22 cellular contexts compared by ENCODE assay signal in genomic region chr10:130025811-130026510, GRCh38.
DNase-seq lines count a peak whose midpoint lies in the region; ATAC-seq lines count a peak whose summit lies in the region.
"Had no signal": no experiment of that assay in that cellular context is flagged by ENCODE, and none has a peak within 500 bp of the region (broad histone marks: within the 10 kb centered on the region; RNA-seq: fewer than 3 reads in every experiment).

No MANE protein-coding gene starts in this region.

- H2BK120ac ChIP-seq in neuronal stem cell (ENCODE audit: low read depth, low read length) = no peak overlapping the region

- no peak overlapping the region for H2BK15ac ChIP-seq in neuronal stem cell (ENCODE audit: low read length)

- H3K9me3 ChIP-seq in neuronal stem cell (replicated peaks in 1 of 2; ENCODE audit: control insufficient read depth in 2 of 2, insufficient read depth in 1 of 2, low read depth in 1 of 2, low read length in 2 of 2) = no peaks in the 10 kb centered on the region
- H3K9me3 ChIP-seq: BLaER1, SJSA1 had no signal

- no peak overlapping the region for H2BK12ac ChIP-seq in neuronal stem cell (ENCODE audit: low read length)

- ATAC-seq in GM18502 (IDR thresholded peaks at IDR 0.05; ENCODE audit: poor library complexity, unreplicated experiment) (no peak), GM21737 (IDR thresholded peaks at IDR 0.05; ENCODE audit: unreplicated experiment) (no peak)
- ATAC-seq: Right ventricle myocardium inferior had no signal

- H2AFZ ChIP-seq in neuronal stem cell (ENCODE audit: low read length) = no peak overlapping the region

- H3K27me3 ChIP-seq in neuronal stem cell (ENCODE audit: control insufficient read depth in 3 of 3, insufficient read depth in 3 of 3, low read depth in 1 of 3, low read length in 3 of 3) = peaks cover 0 to 4% (median 0%) of the 10 kb centered on the region in 3 experiments
- H3K27me3 ChIP-seq: BLaER1, SJSA1 had no signal

- H2AK5ac ChIP-seq in neuronal stem cell (ENCODE audit: low read depth, low read length) = no peak overlapping the region

- H4K8ac ChIP-seq in neuronal stem cell (ENCODE audit: low read depth, low read length) = no peak overlapping the region

- no peaks in the 10 kb centered on the region for H3K36me3 ChIP-seq in neuronal stem cell (replicated peaks in 1 of 2; ENCODE audit: control insufficient read depth in 2 of 2, insufficient read depth in 2 of 2, low read length in 2 of 2)
- H3K36me3 ChIP-seq: BLaER1, SJSA1 had no signal

- no peak overlapping the region for H4K91ac ChIP-seq in neuronal stem cell (ENCODE audit: low read depth, low read length, poor library complexity)

- no peak overlapping the region for H3K27ac ChIP-seq in neuronal stem cell (replicated peaks; ENCODE audit: low read length)
- H3K27ac ChIP-seq: BLaER1, SJSA1 had no signal

- no peaks in the 10 kb centered on the region for H3K79me1 ChIP-seq in neuronal stem cell (ENCODE audit: low read depth, low read length)

- H3K4me2 ChIP-seq in neuronal stem cell (ENCODE audit: insufficient read depth, low read length, poor library complexity, severe bottlenecking) = no peak overlapping the region
- H3K4me2 ChIP-seq: BLaER1 had no signal

- H3K23ac ChIP-seq in neuronal stem cell (ENCODE audit: low read depth, low read length, poor library complexity) = no peak overlapping the region

- H3K9ac ChIP-seq in neuronal stem cell (ENCODE audit: low read depth, low read length, poor library complexity) = no peak overlapping the region
- H3K9ac ChIP-seq: BLaER1 had no signal

- no peak overlapping the region for H2BK5ac ChIP-seq in neuronal stem cell (ENCODE audit: low read length)

- peak overlapping the region; percentile 49 for H3K18ac ChIP-seq in neuronal stem cell (ENCODE audit: low read length)

- H3K4me3 ChIP-seq in neuronal stem cell (ENCODE audit: low read length in 2 of 2) = no peak overlapping the region
- H3K4me3 ChIP-seq: BLaER1, SJSA1 had no signal

- DNase-seq in DMS79 (lab: John Stamatoyannopoulos, UW) (peak; percentile 2), M059J (ENCODE audit: low read depth) (peak; percentile 70), fibroblast of peridontal ligament (ENCODE audit: extremely low read depth) (peak; percentile 59), neuronal stem cell (ENCODE audit: low spot score) (no peak), AG08396 (ENCODE audit: low spot score) (no peak), hippocampal formation (lab: John Stamatoyannopoulos, UW) (no peak)
- DNase-seq: CD4-positive, CD25-positive, alpha-beta regulatory T cell; DMS153; IMR-90; KG1; NCI-H1092; NCI-H1417 treated with DMSO at 0.1 percent for 48 hours; NCI-H1694 treated with DMSO at 0.1 percent for 48 hours; NCI-H2081 treated with DMSO at 0.1 percent for 48 hours; NCI-H2171; NCI-H226; NCI-H510A had no signal

- H3K14ac ChIP-seq in neuronal stem cell (ENCODE audit: low read length) = no peak overlapping the region

- H3K4ac ChIP-seq in neuronal stem cell (ENCODE audit: low read length) = no peak overlapping the region

- H3K4me1 ChIP-seq in neuronal stem cell (ENCODE audit: control insufficient read depth in 2 of 2, insufficient read depth in 1 of 2, low read depth in 1 of 2, low read length in 2 of 2) = no peaks in the 10 kb centered on the region
- H3K4me1 ChIP-seq: SJSA1 had no signal

- no CpG with 5 or more reads among the region's 19 CpGs for WGBS in neuronal stem cell (ENCODE audit: extremely low coverage in 2 of 2, insufficient read length in 2 of 2, insufficient replicate concordance in 1 of 2), 2 donors

Comparison
In these comparisons a context has a peak if more than half of its experiments do, and no peak if none do; other contexts are left out.
1. DNase-seq: peak in DMS79 (single experiment), M059J (single experiment) and fibroblast of peridontal ligament (single experiment); none in neuronal stem cell (single experiment), AG08396 (single experiment) and hippocampal formation (0 of 2).